In the genomic region with DNA sequence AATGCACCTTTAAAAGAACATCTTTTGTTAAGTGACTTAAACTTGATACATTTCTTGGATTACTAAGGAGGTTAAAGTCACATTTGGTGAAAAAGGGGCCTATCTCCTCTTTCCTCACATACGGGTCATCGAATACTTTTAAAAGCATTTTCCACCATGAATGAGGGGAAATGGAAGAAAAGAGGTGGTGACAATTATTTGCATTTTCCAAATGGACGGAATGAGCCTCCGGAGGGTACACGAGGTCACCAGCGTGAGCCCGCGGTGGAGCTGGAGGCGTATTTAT, we compare ENCODE assay signal across 1 cellular context.
A peak's percentile ranks its signal among the peaks of the same experiment; 100 is the strongest.
TF ChIP-seq lines count a peak whose summit lies in the region.

No MANE protein-coding gene starts in this region.

TF ChIP-seq in K562, 482 proteins besides CTCF, POLR2A, EP300 and RAD21 (continued from another document):
- TF ChIP-seq E2F6 (IDR thresholded peaks at IDR 0.05; ENCODE audit: borderline replicate concordance in 1 of 2, extremely low read depth in 1 of 2, insufficient read depth in 1 of 2, insufficient read length in 1 of 2, low read depth in 1 of 2, low read length in 1 of 2, poor library complexity in 1 of 2, severe bottlenecking in 1 of 2) (peak in 1 of 2 experiments; percentile 56), CBFB (CRISPR knock-in tag; IDR thresholded peaks at IDR 0.05) (no peak), TFE3 (CRISPR knock-in tag; IDR thresholded peaks at IDR 0.05) (no peak), VEZF1 (CRISPR knock-in tag; IDR thresholded peaks at IDR 0.05) (no peak), NFE2 (IDR thresholded peaks at IDR 0.05; ENCODE audit: low read depth) (no peak), BCLAF1 (IDR thresholded peaks at IDR 0.05; ENCODE audit: borderline replicate concordance in 1 of 2, control insufficient read depth in 1 of 2, low read depth in 2 of 2, low read length in 1 of 2) (no peak), MEF2A (IDR thresholded peaks at IDR 0.05; ENCODE audit: control insufficient read depth, low read depth, low read length) (peak; percentile 93), NUFIP1 (IDR thresholded peaks at IDR 0.05; ENCODE audit: partially characterized antibody) (no peak), RNF2 (IDR thresholded peaks at IDR 0.05) (no peak), ETV6 (IDR thresholded peaks at IDR 0.05; ENCODE audit: borderline replicate concordance in 1 of 2, low read depth in 2 of 2, low read length in 1 of 2) (no peak), ETV6 (CRISPR knock-in tag; IDR thresholded peaks at IDR 0.05; ENCODE audit: borderline replicate concordance) (no peak), SPI1 (IDR thresholded peaks at IDR 0.05; ENCODE audit: borderline replicate concordance, low read depth, low read length) (no peak)
- TF ChIP-seq, protein P1, sequence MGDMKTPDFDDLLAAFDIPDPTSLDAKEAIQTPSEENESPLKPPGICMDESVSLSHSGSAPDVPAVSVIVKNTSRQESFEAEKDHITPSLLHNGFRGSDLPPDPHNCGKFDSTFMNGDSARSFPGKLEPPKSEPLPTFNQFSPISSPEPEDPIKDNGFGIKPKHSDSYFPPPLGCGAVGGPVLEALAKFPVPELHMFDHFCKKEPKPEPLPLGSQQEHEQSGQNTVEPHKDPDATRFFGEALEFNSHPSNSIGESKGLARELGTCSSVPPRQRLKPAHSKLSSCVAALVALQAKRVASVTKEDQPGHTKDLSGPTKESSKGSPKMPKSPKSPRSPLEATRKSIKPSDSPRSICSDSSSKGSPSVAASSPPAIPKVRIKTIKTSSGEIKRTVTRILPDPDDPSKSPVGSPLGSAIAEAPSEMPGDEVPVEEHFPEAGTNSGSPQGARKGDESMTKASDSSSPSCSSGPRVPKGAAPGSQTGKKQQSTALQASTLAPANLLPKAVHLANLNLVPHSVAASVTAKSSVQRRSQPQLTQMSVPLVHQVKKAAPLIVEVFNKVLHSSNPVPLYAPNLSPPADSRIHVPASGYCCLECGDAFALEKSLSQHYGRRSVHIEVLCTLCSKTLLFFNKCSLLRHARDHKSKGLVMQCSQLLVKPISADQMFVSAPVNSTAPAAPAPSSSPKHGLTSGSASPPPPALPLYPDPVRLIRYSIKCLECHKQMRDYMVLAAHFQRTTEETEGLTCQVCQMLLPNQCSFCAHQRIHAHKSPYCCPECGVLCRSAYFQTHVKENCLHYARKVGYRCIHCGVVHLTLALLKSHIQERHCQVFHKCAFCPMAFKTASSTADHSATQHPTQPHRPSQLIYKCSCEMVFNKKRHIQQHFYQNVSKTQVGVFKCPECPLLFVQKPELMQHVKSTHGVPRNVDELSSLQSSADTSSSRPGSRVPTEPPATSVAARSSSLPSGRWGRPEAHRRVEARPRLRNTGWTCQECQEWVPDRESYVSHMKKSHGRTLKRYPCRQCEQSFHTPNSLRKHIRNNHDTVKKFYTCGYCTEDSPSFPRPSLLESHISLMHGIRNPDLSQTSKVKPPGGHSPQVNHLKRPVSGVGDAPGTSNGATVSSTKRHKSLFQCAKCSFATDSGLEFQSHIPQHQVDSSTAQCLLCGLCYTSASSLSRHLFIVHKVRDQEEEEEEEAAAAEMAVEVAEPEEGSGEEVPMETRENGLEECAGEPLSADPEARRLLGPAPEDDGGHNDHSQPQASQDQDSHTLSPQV (IDR thresholded peaks at IDR 0.05) = 0 out of 2 replicates have a peak, but pooled peaks have one; percentile 18
- TF ChIP-seq, protein P2, sequence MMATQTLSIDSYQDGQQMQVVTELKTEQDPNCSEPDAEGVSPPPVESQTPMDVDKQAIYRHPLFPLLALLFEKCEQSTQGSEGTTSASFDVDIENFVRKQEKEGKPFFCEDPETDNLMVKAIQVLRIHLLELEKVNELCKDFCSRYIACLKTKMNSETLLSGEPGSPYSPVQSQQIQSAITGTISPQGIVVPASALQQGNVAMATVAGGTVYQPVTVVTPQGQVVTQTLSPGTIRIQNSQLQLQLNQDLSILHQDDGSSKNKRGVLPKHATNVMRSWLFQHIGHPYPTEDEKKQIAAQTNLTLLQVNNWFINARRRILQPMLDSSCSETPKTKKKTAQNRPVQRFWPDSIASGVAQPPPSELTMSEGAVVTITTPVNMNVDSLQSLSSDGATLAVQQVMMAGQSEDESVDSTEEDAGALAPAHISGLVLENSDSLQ (IDR thresholded peaks at IDR 0.05) = no peak
- TF ChIP-seq, protein P3, sequence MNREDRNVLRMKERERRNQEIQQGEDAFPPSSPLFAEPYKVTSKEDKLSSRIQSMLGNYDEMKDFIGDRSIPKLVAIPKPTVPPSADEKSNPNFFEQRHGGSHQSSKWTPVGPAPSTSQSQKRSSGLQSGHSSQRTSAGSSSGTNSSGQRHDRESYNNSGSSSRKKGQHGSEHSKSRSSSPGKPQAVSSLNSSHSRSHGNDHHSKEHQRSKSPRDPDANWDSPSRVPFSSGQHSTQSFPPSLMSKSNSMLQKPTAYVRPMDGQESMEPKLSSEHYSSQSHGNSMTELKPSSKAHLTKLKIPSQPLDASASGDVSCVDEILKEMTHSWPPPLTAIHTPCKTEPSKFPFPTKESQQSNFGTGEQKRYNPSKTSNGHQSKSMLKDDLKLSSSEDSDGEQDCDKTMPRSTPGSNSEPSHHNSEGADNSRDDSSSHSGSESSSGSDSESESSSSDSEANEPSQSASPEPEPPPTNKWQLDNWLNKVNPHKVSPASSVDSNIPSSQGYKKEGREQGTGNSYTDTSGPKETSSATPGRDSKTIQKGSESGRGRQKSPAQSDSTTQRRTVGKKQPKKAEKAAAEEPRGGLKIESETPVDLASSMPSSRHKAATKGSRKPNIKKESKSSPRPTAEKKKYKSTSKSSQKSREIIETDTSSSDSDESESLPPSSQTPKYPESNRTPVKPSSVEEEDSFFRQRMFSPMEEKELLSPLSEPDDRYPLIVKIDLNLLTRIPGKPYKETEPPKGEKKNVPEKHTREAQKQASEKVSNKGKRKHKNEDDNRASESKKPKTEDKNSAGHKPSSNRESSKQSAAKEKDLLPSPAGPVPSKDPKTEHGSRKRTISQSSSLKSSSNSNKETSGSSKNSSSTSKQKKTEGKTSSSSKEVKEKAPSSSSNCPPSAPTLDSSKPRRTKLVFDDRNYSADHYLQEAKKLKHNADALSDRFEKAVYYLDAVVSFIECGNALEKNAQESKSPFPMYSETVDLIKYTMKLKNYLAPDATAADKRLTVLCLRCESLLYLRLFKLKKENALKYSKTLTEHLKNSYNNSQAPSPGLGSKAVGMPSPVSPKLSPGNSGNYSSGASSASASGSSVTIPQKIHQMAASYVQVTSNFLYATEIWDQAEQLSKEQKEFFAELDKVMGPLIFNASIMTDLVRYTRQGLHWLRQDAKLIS (CRISPR knock-in tag; IDR thresholded peaks at IDR 0.05) = no peak
- TF ChIP-seq, protein P4, sequence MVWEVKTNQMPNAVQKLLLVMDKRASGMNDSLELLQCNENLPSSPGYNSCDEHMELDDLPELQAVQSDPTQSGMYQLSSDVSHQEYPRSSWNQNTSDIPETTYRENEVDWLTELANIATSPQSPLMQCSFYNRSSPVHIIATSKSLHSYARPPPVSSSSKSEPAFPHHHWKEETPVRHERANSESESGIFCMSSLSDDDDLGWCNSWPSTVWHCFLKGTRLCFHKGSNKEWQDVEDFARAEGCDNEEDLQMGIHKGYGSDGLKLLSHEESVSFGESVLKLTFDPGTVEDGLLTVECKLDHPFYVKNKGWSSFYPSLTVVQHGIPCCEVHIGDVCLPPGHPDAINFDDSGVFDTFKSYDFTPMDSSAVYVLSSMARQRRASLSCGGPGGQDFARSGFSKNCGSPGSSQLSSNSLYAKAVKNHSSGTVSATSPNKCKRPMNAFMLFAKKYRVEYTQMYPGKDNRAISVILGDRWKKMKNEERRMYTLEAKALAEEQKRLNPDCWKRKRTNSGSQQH (CRISPR knock-in tag; IDR thresholded peaks at IDR 0.05) = no peak
TF ChIP-seq in K562: peak in this region for 19.
